ENCODE assay signal across 10 cellular contexts in genomic region chr1:109783436-109783835, GRCh38. TPM values are rescaled to one million over a fixed set of nuclear protein-coding genes. Genes with fewer than 3 reads are reported as not detected.
A peak's percentile ranks its signal among the peaks of the same experiment; 100 is the strongest.
DNase-seq lines count a peak whose midpoint lies in the region; TF ChIP-seq lines count a peak whose summit lies in the region.
"Had no signal": no experiment of that assay in that cellular context is flagged by ENCODE, and none has a peak within 500 bp of the region (broad histone marks: within the 10 kb centered on the region; RNA-seq: fewer than 3 reads in every experiment).

No MANE protein-coding gene starts in this region.

- H3K27me3 Mint-ChIP-seq in activated CD4-positive, alpha-beta memory T cell treated with anti-CD3 and anti-CD28 coated beads, Interleukin-2, amount 10 ng/mL, durations not matched to agents 7 days and 5 days = no peaks in the 10 kb centered on the region

- WGBS in esophagus squamous epithelium, 2 donors = 16 to 53% methylated on average over 3 of the region's 8 CpGs
- WGBS in trophoblast cell (ENCODE audit: extremely low coverage, insufficient coverage, insufficient read length) = no CpG with 5 or more reads among the region's 8 CpGs

- no peak overlapping the region for H4K91ac ChIP-seq in trophoblast cell (ENCODE audit: low read depth, low read length)

- no peak overlapping the region for H3K14ac ChIP-seq in trophoblast cell (ENCODE audit: low read length)

- no peak overlapping the region for H4K12ac ChIP-seq in trophoblast cell (ENCODE audit: low read depth, low read length)

- H3K4me1 ChIP-seq in Peyer's patch (peaks cover 0 to 38% (median 0%) of the 10 kb centered on the region in 4 donors), esophagus squamous epithelium (peaks cover 9 to 62% (median 42%) of the 10 kb centered on the region in 3 donors), trophoblast cell (ENCODE audit: control insufficient read depth in 1 of 2, insufficient read depth in 2 of 2, low read length in 2 of 2) (peaks cover 9 to 21% of the 10 kb centered on the region in 2 experiments)

- H3K18ac ChIP-seq in trophoblast cell (ENCODE audit: low read length) = no peak overlapping the region

- H3K23ac ChIP-seq in trophoblast cell (ENCODE audit: low read length) = no peak overlapping the region

- H3K79me1 ChIP-seq in trophoblast cell (ENCODE audit: low read length) = peaks cover 2% of the 10 kb centered on the region

- POLR2A ChIA-PET in activated CD4-positive, alpha-beta memory T cell treated with anti-CD3 and anti-CD28 coated beads, Interleukin-2, amount 10 ng/mL, durations not matched to agents 7 days and 5 days (lab: Charles Lee) = no interaction called here

- no peak overlapping the region for H4K8ac ChIP-seq in trophoblast cell (ENCODE audit: low read depth, low read length)

- intact Hi-C loops in esophagus squamous epithelium (cut with DNase I) = no loop called here

- H3K36me3 ChIP-seq in Peyer's patch (no peaks in the 10 kb centered on the region), esophagus squamous epithelium (no peaks in the 10 kb centered on the region), trophoblast cell (ENCODE audit: control insufficient read depth in 1 of 2, insufficient read depth in 2 of 2, low read length in 2 of 2) (no peaks in the 10 kb centered on the region), H7 (replicated peaks; ENCODE audit: control insufficient read depth, insufficient read depth, low read length) (no peaks in the 10 kb centered on the region)

- no peak overlapping the region for H3K9ac ChIP-seq in trophoblast cell (ENCODE audit: low read length)

- peak; percentile 92 for DNase-seq in Daoy (ENCODE audit: low read depth)
- DNase-seq in Peyer's patch = peak in 2 of 3 donors; percentile 46 to 48
- no peak for DNase-seq in esophagus squamous epithelium (lab: John Stamatoyannopoulos, UW)
- DNase-seq in trophoblast cell = no peak
- DNase-seq in DMS79 treated with DMSO at 0.1 percent for 48 hours (lab: John Stamatoyannopoulos, UW) = no peak
- DNase-seq in H7 = no peak
- no peak for DNase-seq in NCI-H146 treated with DMSO at 0.1 percent for 48 hours (lab: John Stamatoyannopoulos, UW; ENCODE audit: unreplicated experiment)
- DNase-seq in activated CD4-positive, alpha-beta memory T cell treated with anti-CD3 and anti-CD28 coated beads, Interleukin-2, amount 10 ng/mL, durations not matched to agents 7 days and 5 days = no peak
- DNase-seq: activated naive CD4-positive, alpha-beta T cell treated with anti-CD3 and anti-CD28 coated beads, Interleukin-2, amount 50 U/mL, for 16 hours had no signal

- H3K27ac ChIP-seq in Peyer's patch (peak overlapping the region; percentile 15 to 66 (median 36)), esophagus squamous epithelium (peak overlapping the region; percentile 63 to 76 (median 68)), trophoblast cell (ENCODE audit: low read depth, low read length) (no peak overlapping the region)

- no peak overlapping the region for H3K4me3 ChIP-seq in Peyer's patch
- no peak overlapping the region for H3K4me3 ChIP-seq in esophagus squamous epithelium
- H3K4me3 ChIP-seq in trophoblast cell (ENCODE audit: low read depth, low read length) = peak overlapping the region; percentile 46
- H3K4me3 ChIP-seq in H7 (ENCODE audit: insufficient read depth, low read depth, low read length) = no peak overlapping the region
- H3K4me3 ChIP-seq: K562 had no signal

- TF ChIP-seq CTCF in Peyer's patch (IDR thresholded peaks at IDR 0.05) (no peak), esophagus squamous epithelium (IDR thresholded peaks at IDR 0.05) (no peak)

- H3K79me2 ChIP-seq in trophoblast cell (ENCODE audit: control insufficient read depth, insufficient read depth, low read length, poor library complexity) = no peaks in the 10 kb centered on the region

- H3K36me3 Mint-ChIP-seq in activated CD4-positive, alpha-beta memory T cell treated with anti-CD3 and anti-CD28 coated beads, Interleukin-2, amount 10 ng/mL, durations not matched to agents 7 days and 5 days (ENCODE audit: low read depth) = peaks cover 12% of the 10 kb centered on the region

- peaks cover 7% of the 10 kb centered on the region for H3K9me3 Mint-ChIP-seq in activated CD4-positive, alpha-beta memory T cell treated with anti-CD3 and anti-CD28 coated beads, Interleukin-2, amount 10 ng/mL, durations not matched to agents 7 days and 5 days

- H3K4me1 Mint-ChIP-seq in activated CD4-positive, alpha-beta memory T cell treated with anti-CD3 and anti-CD28 coated beads, Interleukin-2, amount 10 ng/mL, durations not matched to agents 7 days and 5 days = peaks cover 27% of the 10 kb centered on the region

- H3K27me3 ChIP-seq in Peyer's patch = no peaks in the 10 kb centered on the region
- H3K27me3 ChIP-seq in esophagus squamous epithelium = no peaks in the 10 kb centered on the region
- no peaks in the 10 kb centered on the region for H3K27me3 ChIP-seq in trophoblast cell (ENCODE audit: insufficient read depth, low read length)
- no peaks in the 10 kb centered on the region; the same call in 1 of the 2 replicates for H3K27me3 ChIP-seq in H7 (ENCODE audit: control insufficient read depth, insufficient read depth, low read length)

- CTCF ChIA-PET in activated CD4-positive, alpha-beta memory T cell treated with anti-CD3 and anti-CD28 coated beads, Interleukin-2, amount 10 ng/mL, durations not matched to agents 7 days and 5 days (lab: Charles Lee) = interaction anchor here (27.1 kb wide), 1 partner anchor 199 kb away, joined by 655 read pairs; the partner anchor contains the start of gene AHCYL1

- no peak overlapping the region for H3K27ac Mint-ChIP-seq in activated CD4-positive, alpha-beta memory T cell treated with anti-CD3 and anti-CD28 coated beads, Interleukin-2, amount 10 ng/mL, durations not matched to agents 7 days and 5 days

- H2AFZ ChIP-seq in trophoblast cell (ENCODE audit: insufficient read depth, low read length, poor library complexity) = no peak overlapping the region

- no peak overlapping the region for H3K4me2 ChIP-seq in trophoblast cell (ENCODE audit: low read length)

- no peak overlapping the region for H2AK5ac ChIP-seq in trophoblast cell (ENCODE audit: low read length)

- TF ChIP-seq POLR2A in Peyer's patch (IDR thresholded peaks at IDR 0.05) = no peak
- TF ChIP-seq POLR2A in esophagus squamous epithelium (IDR thresholded peaks at IDR 0.05) = no peak

- H3K4ac ChIP-seq in trophoblast cell (ENCODE audit: low read depth, low read length) = no peak overlapping the region

- H3K4me3 Mint-ChIP-seq in activated CD4-positive, alpha-beta memory T cell treated with anti-CD3 and anti-CD28 coated beads, Interleukin-2, amount 10 ng/mL, durations not matched to agents 7 days and 5 days = no peak overlapping the region

- H3K9me3 ChIP-seq in Peyer's patch (no peaks in the 10 kb centered on the region), esophagus squamous epithelium (no peaks in the 10 kb centered on the region), trophoblast cell (ENCODE audit: insufficient read depth, low read depth, low read length) (peaks cover 3% of the 10 kb centered on the region)

- H2BK5ac ChIP-seq in trophoblast cell (ENCODE audit: low read depth, low read length, poor library complexity) = no peak overlapping the region

- no peak overlapping the region for H2BK120ac ChIP-seq in trophoblast cell (ENCODE audit: insufficient read depth, low read length, poor library complexity)

- H2BK12ac ChIP-seq in trophoblast cell (ENCODE audit: low read length) = peak overlapping the region; percentile 65

RNA-seq across cellular contexts. Expression of gene EPS8L3, which starts 19.7 kb away (rescaled TPM):
- total RNA-seq in Daoy (2014; rRNA removed; shearing (Covaris generic)) = not detected in 2 replicates
- total RNA-seq in Peyer's patch (100 to 1,000 TPM; 263 to 745 (median 649) TPM), esophagus squamous epithelium (under 1 TPM in 1 of 4 donors, not detected in 3; 0.19 TPM)
- polyA plus RNA-seq in trophoblast cell (2013) = not detected in 2 replicates
- not detected in 2 replicates for total RNA-seq in H7 (2014; rRNA removed; shearing (Covaris generic))
- total RNA-seq in activated CD4-positive, alpha-beta memory T cell treated with anti-CD3 and anti-CD28 coated beads, Interleukin-2, amount 10 ng/mL, durations not matched to agents 7 days and 5 days = not detected

RNA-seq across cellular contexts. Expression of gene GSTM3, which starts 42.6 kb away (rescaled TPM):
- total RNA-seq in Daoy (2014; rRNA removed; shearing (Covaris generic)) = 194 and 206 TPM in 2 replicates
- total RNA-seq in Peyer's patch (10 to 100 TPM; 16.3 to 72.6 (median 32.4) TPM), esophagus squamous epithelium (100 to 1,000 TPM in 2 of 4 donors, 10 to 100 TPM in 2; 86.2 to 273 (median 150) TPM)
- 67.7 and 68.6 TPM in 2 replicates for polyA plus RNA-seq in trophoblast cell (2013)
- total RNA-seq in H7 (2014; rRNA removed; shearing (Covaris generic)) = 24.7 and 27.3 TPM in 2 replicates
- under 1 TPM; 0.23 to 0.95 TPM for total RNA-seq in activated CD4-positive, alpha-beta memory T cell treated with anti-CD3 and anti-CD28 coated beads, Interleukin-2, amount 10 ng/mL, durations not matched to agents 7 days and 5 days

Comparison
In these comparisons a context has a peak if more than half of its experiments do, and no peak if none do; other contexts are left out.
1. DNase-seq: peak in Daoy (single experiment) and Peyer's patch (2 of 3); none in esophagus squamous epithelium (single experiment), trophoblast cell (0 of 2), DMS79 treated with DMSO at 0.1 percent for 48 hours (single experiment), H7 (single experiment), NCI-H146 treated with DMSO at 0.1 percent for 48 hours (single experiment) and activated CD4-positive, alpha-beta memory T cell treated with anti-CD3 and anti-CD28 coated beads, Interleukin-2, amount 10 ng/mL, durations not matched to agents 7 days and 5 days (single experiment).
2. RNA of gene EPS8L3, which starts 19.7 kb away (total RNA-seq): 263 to 745 TPM in Peyer's patch; not detected in Daoy, 0.19 TPM in esophagus squamous epithelium, not detected in H7 and not detected in activated CD4-positive, alpha-beta memory T cell treated with anti-CD3 and anti-CD28 coated beads, Interleukin-2, amount 10 ng/mL, durations not matched to agents 7 days and 5 days; every median in the first group is over 100 times any median in the second.
3. RNA of gene GSTM3, which starts 42.6 kb away (total RNA-seq): 86.2 to 273 TPM in esophagus squamous epithelium, 194 to 206 TPM in Daoy, 16.3 to 72.6 TPM in Peyer's patch and 24.7 to 27.3 TPM in H7; 0.23 to 0.95 TPM in activated CD4-positive, alpha-beta memory T cell treated with anti-CD3 and anti-CD28 coated beads, Interleukin-2, amount 10 ng/mL, durations not matched to agents 7 days and 5 days; every median in the first group is over 4 times any median in the second.